8 cellular contexts compared by ENCODE assay signal in the genomic region with DNA sequence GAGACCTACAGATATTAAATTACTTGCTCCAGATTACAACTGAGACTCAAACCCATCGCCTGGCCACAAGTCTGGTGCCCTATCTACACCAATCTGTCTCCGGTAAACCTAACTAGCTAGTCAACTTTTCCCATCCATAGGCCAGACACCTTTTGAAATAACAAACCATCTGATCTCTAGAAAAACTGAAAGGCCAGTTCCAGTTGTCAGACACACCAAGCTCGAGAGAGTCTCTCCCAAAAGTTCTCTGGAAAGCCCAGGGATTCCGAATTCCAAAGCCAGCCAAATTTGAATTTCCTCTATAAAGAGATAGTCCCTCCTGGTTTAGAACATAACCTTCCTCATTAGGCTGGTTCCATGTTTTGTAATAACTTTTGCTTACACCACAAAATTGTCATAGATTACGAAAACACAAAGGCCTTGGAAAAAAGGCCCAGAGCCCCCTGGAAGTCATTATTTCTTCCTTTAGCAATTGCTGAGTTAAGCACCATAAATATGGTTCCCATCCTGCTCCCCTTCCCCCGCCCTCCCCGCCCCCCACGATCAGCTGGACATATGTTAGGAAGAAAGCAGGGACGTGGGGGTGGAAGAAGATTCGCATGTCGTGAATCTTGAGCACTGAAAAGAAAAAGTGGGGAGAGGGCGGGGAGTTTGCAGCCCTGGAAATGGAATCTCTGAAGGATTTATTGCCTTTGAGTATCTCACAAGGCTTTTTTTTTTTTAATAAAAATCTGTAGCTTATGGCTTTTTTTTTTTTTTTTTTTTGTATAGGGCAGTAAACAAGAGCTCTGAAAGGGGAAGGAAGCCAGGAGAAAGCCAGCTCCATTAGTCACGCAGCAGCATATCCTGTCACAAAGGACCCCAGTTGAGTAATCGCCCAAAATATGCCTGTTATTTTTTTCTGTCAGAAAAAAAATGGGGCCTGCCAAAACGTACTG.
DNase-seq lines count a peak whose midpoint lies in the region; ATAC-seq and TF ChIP-seq lines count a peak whose summit lies in the region.

No MANE protein-coding gene starts in this region.

- H3K36me3 ChIP-seq in Karpas-422 (ENCODE audit: insufficient read depth, low read length): no peaks in the 10 kb centered on the region

- in situ Hi-C loops in GM13976 (cut with MboI; ENCODE audit: low sequenced_read_pairs, unreplicated experiment): no loop called here

- H3K27ac ChIP-seq in Karpas-422 (ENCODE audit: low read length) (peak overlapping the region; percentile 91), epithelial cell of prostate (peak overlapping the region; percentile 92)

- H3K79me2 ChIP-seq in Karpas-422 (ENCODE audit: low read length): no peaks in the 10 kb centered on the region

- DNase-seq in AG08396 (ENCODE audit: low spot score) (peak; percentile 80), Karpas-422 (peak; percentile 86), epithelial cell of prostate (ENCODE audit: low read depth, low spot score) (no peak), natural killer cell (no peak), GM13976 (ENCODE audit: low spot score) (no peak)
- peak; percentile 51 for DNase-seq in activated CD4-positive, alpha-beta T cell treated with anti-CD3 and anti-CD28 coated beads for 48 hours

- H3K4me2 ChIP-seq in Karpas-422 (ENCODE audit: low read depth, low read length, poor library complexity, severe bottlenecking): peak overlapping the region; percentile 69

- peak overlapping the region; percentile 55 for H3K4me3 Mint-ChIP-seq in natural killer cell

- H3K9me3 ChIP-seq in Karpas-422 (ENCODE audit: low read length): no peaks in the 10 kb centered on the region

- H3K27ac Mint-ChIP-seq in natural killer cell: peak overlapping the region; percentile 38 to 96

- no peaks in the 10 kb centered on the region for H3K9me2 ChIP-seq in Karpas-422 (replicated peaks; ENCODE audit: insufficient read depth, low read length)

- peak overlapping the region; percentile 57 for H3K9ac ChIP-seq in Karpas-422 (ENCODE audit: low read length)

- H2AFZ ChIP-seq in Karpas-422 (ENCODE audit: low read length): 0 out of 2 replicates have a peak overlapping the region, but pooled peaks have one; percentile 39

- ATAC-seq in natural killer cell (no peak), HG03457 (IDR thresholded peaks at IDR 0.05; ENCODE audit: unreplicated experiment) (no peak), GM19455 (IDR thresholded peaks at IDR 0.05; ENCODE audit: unreplicated experiment) (no peak)

- H3K4me1 ChIP-seq in Karpas-422 (ENCODE audit: low read length): peaks cover 57% of the 10 kb centered on the region

- H4K20me1 ChIP-seq in Karpas-422 (ENCODE audit: insufficient read depth, low read depth, low read length): no peaks in the 10 kb centered on the region

- TF ChIP-seq CTCF in natural killer cell (IDR thresholded peaks at IDR 0.05) (no peak), GM13976 (IDR thresholded peaks at IDR 0.05; ENCODE audit: borderline replicate concordance, control extremely low read depth, extremely low read depth, insufficient read depth, missing control alignments) (no peak)

- H3K4me1 Mint-ChIP-seq in natural killer cell: peaks cover 32 to 39% of the 10 kb centered on the region in 2 donors

- no peaks in the 10 kb centered on the region for H3K27me3 Mint-ChIP-seq in natural killer cell (ENCODE audit: low read depth in 2 of 2)

- no peaks in the 10 kb centered on the region for H3K36me3 Mint-ChIP-seq in natural killer cell

- no peaks in the 10 kb centered on the region for H3K9me3 Mint-ChIP-seq in natural killer cell

- intact Hi-C loops in natural killer cell (cut with micrococcal nuclease): no loop called here

- H3K27me3 ChIP-seq in Karpas-422 (ENCODE audit: low read length): no peaks in the 10 kb centered on the region

- peak overlapping the region; percentile 22; the same call in 1 of the 2 replicates for H3K4me3 ChIP-seq in Karpas-422 (ENCODE audit: low read length)

Comparison
In these comparisons a context has a peak if more than half of its experiments do, and no peak if none do; other contexts are left out.
1. DNase-seq: peak in AG08396 (single experiment), Karpas-422 (single experiment) and activated CD4-positive, alpha-beta T cell treated with anti-CD3 and anti-CD28 coated beads for 48 hours (single experiment); none in epithelial cell of prostate (single experiment), natural killer cell (single experiment) and GM13976 (single experiment).